In genomic region chr14:99573436-99574098, GRCh38 we compare ENCODE assay signal across 13 cellular contexts. TPM values are rescaled to one million over a fixed set of nuclear protein-coding genes. Genes with fewer than 3 reads are reported as not detected.
A peak's percentile ranks its signal among the peaks of the same experiment; 100 is the strongest.
DNase-seq lines count a peak whose midpoint lies in the region; ATAC-seq and TF ChIP-seq lines count a peak whose summit lies in the region.
"Had no signal": no experiment of that assay in that cellular context is flagged by ENCODE, and none has a peak within 500 bp of the region (broad histone marks: within the 10 kb centered on the region; RNA-seq: fewer than 3 reads in every experiment).

No MANE protein-coding gene starts in this region.

- H3K27ac ChIP-seq in RWPE2 (ENCODE audit: poor library complexity, severe bottlenecking): peak overlapping the region; percentile 95
- H3K27ac ChIP-seq in parathyroid adenoma: peak overlapping the region; percentile 78

- H3K4me2 ChIP-seq in parathyroid adenoma (ENCODE audit: low read length): no peak overlapping the region

- intact Hi-C loops in Calu3 (cut with micrococcal nuclease; ENCODE audit: unreplicated experiment): loop anchor here (2.0 kb wide), 1 partner anchor 31 kb away; the partner anchor contains the start of gene CCDC85C
- intact Hi-C loops in left ventricle myocardium superior (cut with micrococcal nuclease): no loop called here
- intact Hi-C loops in activated naive CD4-positive, alpha-beta T cell treated with anti-CD3 and anti-CD28 coated beads for 36 hours (cut with micrococcal nuclease): no loop called here

- DNase-seq in Calu3 (no peak), RWPE2 (ENCODE audit: low spot score) (no peak), left ventricle myocardium superior (no peak)
- DNase-seq in activated naive CD4-positive, alpha-beta T cell treated with anti-CD3 and anti-CD28 coated beads for 36 hours: no peak
- DNase-seq in activated T-cell treated with anti-CD3 and anti-CD28 coated beads, Interleukin-2, amount 50 U/mL, for 1 hour: no peak
- DNase-seq: activated CD4-positive, alpha-beta memory T cell treated with anti-CD3 and anti-CD28 coated beads, Interleukin-2, amount 10 ng/mL, durations not matched to agents 7 days and 5 days; activated naive CD4-positive, alpha-beta T cell treated with anti-CD3 and anti-CD28 coated beads, Interleukin-2, amount 50 U/mL, for 16 hours; stimulated activated CD4-positive, alpha-beta T cell treated with anti-CD3 and anti-CD28 coated beads, Interleukin-2, amount 100 ng/mL, for 24 hours; T-helper 9 cell had no signal

- H3K36me3 ChIP-seq in RWPE2 (ENCODE audit: low read depth) (no peaks in the 10 kb centered on the region), parathyroid adenoma (ENCODE audit: control insufficient read depth, insufficient read depth, low read length) (no peaks in the 10 kb centered on the region)

- H3K9ac ChIP-seq in parathyroid adenoma: no peak overlapping the region

- peaks cover 21% of the 10 kb centered on the region for H3K36me3 Mint-ChIP-seq in Calu3 (ENCODE audit: insufficient read depth, unreplicated experiment)
- no peaks in the 10 kb centered on the region for H3K36me3 Mint-ChIP-seq in activated naive CD4-positive, alpha-beta T cell treated with anti-CD3 and anti-CD28 coated beads for 36 hours (ENCODE audit: low read depth)
- no peaks in the 10 kb centered on the region for H3K36me3 Mint-ChIP-seq in activated T-helper 17 cell treated with anti-CD3 and anti-CD28 coated beads, Interleukin-2, amount 50 U/mL, for 72 hours (ENCODE audit: low read depth)
- H3K36me3 Mint-ChIP-seq: stimulated activated effector memory CD8-positive, alpha-beta T cell treated with anti-CD3 and anti-CD28 coated beads, Interleukin-12 subunit alpha, Interleukin-12 subunit beta, amount 100 ng/mL, for 72 hours had no signal

- no peaks in the 10 kb centered on the region for H3K27me3 Mint-ChIP-seq in Calu3 (ENCODE audit: unreplicated experiment)
- no peaks in the 10 kb centered on the region for H3K27me3 Mint-ChIP-seq in activated naive CD4-positive, alpha-beta T cell treated with anti-CD3 and anti-CD28 coated beads for 36 hours (ENCODE audit: low read depth)
- no peaks in the 10 kb centered on the region for H3K27me3 Mint-ChIP-seq in activated T-helper 17 cell treated with anti-CD3 and anti-CD28 coated beads, Interleukin-2, amount 50 U/mL, for 72 hours
- H3K27me3 Mint-ChIP-seq: activated CD4-positive, alpha-beta memory T cell treated with anti-CD3 and anti-CD28 coated beads, Interleukin-2, amount 10 ng/mL, durations not matched to agents 7 days and 5 days had no signal

- no peaks in the 10 kb centered on the region for H3K9me3 ChIP-seq in RWPE2 (ENCODE audit: severe bottlenecking)
- H3K9me3 ChIP-seq in parathyroid adenoma (ENCODE audit: control insufficient read depth, low read length): no peaks in the 10 kb centered on the region

- H3K4me3 ChIP-seq in RWPE2 (ENCODE audit: severe bottlenecking) (no peak overlapping the region), parathyroid adenoma (ENCODE audit: low read depth, low read length) (no peak overlapping the region)

- BruUV-seq in Calu3 (replicated peaks; lab: Mats Ljungman, UMichigan): no TSS peak

- H3K4me1 Mint-ChIP-seq in Calu3 (ENCODE audit: low read depth, unreplicated experiment): peaks cover 56% of the 10 kb centered on the region
- no peaks in the 10 kb centered on the region for H3K4me1 Mint-ChIP-seq in activated naive CD4-positive, alpha-beta T cell treated with anti-CD3 and anti-CD28 coated beads for 36 hours (ENCODE audit: low read depth)
- peaks cover 8% of the 10 kb centered on the region for H3K4me1 Mint-ChIP-seq in activated T-helper 17 cell treated with anti-CD3 and anti-CD28 coated beads, Interleukin-2, amount 50 U/mL, for 72 hours
- H3K4me1 Mint-ChIP-seq: activated CD4-positive, alpha-beta memory T cell treated with anti-CD3 and anti-CD28 coated beads, Interleukin-2, amount 10 ng/mL, durations not matched to agents 7 days and 5 days had no signal

- H3K27me3 ChIP-seq in RWPE2 (ENCODE audit: insufficient read depth, poor library complexity, severe bottlenecking): no peaks in the 10 kb centered on the region
- H3K27me3 ChIP-seq in parathyroid adenoma (ENCODE audit: control insufficient read depth, insufficient read depth, low read length): no peaks in the 10 kb centered on the region

- ATAC-seq in RWPE2 (ENCODE audit: low read depth): no peak
- peak; percentile 1 for ATAC-seq in left ventricle myocardium superior
- ATAC-seq in GM21360 (IDR thresholded peaks at IDR 0.05; ENCODE audit: unreplicated experiment): no peak
- ATAC-seq in activated T-helper 17 cell treated with anti-CD3 and anti-CD28 coated beads, Interleukin-2, amount 50 U/mL, for 72 hours (replicated peaks): no peak
- ATAC-seq: stimulated activated effector memory CD8-positive, alpha-beta T cell treated with anti-CD3 and anti-CD28 coated beads, Interleukin-12 subunit alpha, Interleukin-12 subunit beta, amount 100 ng/mL, for 72 hours had no signal

- CTCF ChIA-PET in Calu3 (lab: Charles Lee): interaction anchor here (1.0 to 2.6 kb wide), 2 partner anchors 9 to 10 kb away, joined by 5 to 6 read pairs; no protein-coding TSS in a partner anchor
- CTCF ChIA-PET in activated naive CD4-positive, alpha-beta T cell treated with anti-CD3 and anti-CD28 coated beads for 36 hours (lab: Charles Lee): interaction anchor here (0.5 kb wide), 1 partner anchor 325 kb away, joined by 3 read pairs; no protein-coding TSS in a partner anchor

- H2AFZ ChIP-seq in parathyroid adenoma: no peak overlapping the region

- peaks cover 71% of the 10 kb centered on the region for H3K4me1 ChIP-seq in RWPE2 (ENCODE audit: insufficient read depth, poor library complexity, severe bottlenecking)
- H3K4me1 ChIP-seq in parathyroid adenoma: peaks cover 75% of the 10 kb centered on the region

- no peak for TF ChIP-seq CTCF in Calu3 (IDR thresholded peaks at IDR 0.05; ENCODE audit: unreplicated experiment)
- no peak for TF ChIP-seq CTCF in RWPE2 (IDR thresholded peaks at IDR 0.05; ENCODE audit: poor library complexity, severe bottlenecking)
- no peak for TF ChIP-seq CTCF in parathyroid adenoma (IDR thresholded peaks at IDR 0.05)

- H3K4me3 Mint-ChIP-seq in Calu3 (ENCODE audit: low read depth, unreplicated experiment): peak overlapping the region; percentile 55
- no peak overlapping the region for H3K4me3 Mint-ChIP-seq in activated naive CD4-positive, alpha-beta T cell treated with anti-CD3 and anti-CD28 coated beads for 36 hours
- no peak overlapping the region for H3K4me3 Mint-ChIP-seq in activated T-helper 17 cell treated with anti-CD3 and anti-CD28 coated beads, Interleukin-2, amount 50 U/mL, for 72 hours
- H3K4me3 Mint-ChIP-seq: activated CD4-positive, alpha-beta memory T cell treated with anti-CD3 and anti-CD28 coated beads, Interleukin-2, amount 10 ng/mL, durations not matched to agents 7 days and 5 days; stimulated activated effector memory CD8-positive, alpha-beta T cell treated with anti-CD3 and anti-CD28 coated beads, Interleukin-12 subunit alpha, Interleukin-12 subunit beta, amount 100 ng/mL, for 72 hours had no signal

- H3K27ac Mint-ChIP-seq in Calu3 (ENCODE audit: unreplicated experiment): no peak overlapping the region
- no peak overlapping the region for H3K27ac Mint-ChIP-seq in activated naive CD4-positive, alpha-beta T cell treated with anti-CD3 and anti-CD28 coated beads for 36 hours
- no peak overlapping the region for H3K27ac Mint-ChIP-seq in activated T-helper 17 cell treated with anti-CD3 and anti-CD28 coated beads, Interleukin-2, amount 50 U/mL, for 72 hours
- H3K27ac Mint-ChIP-seq: activated CD4-positive, alpha-beta memory T cell treated with anti-CD3 and anti-CD28 coated beads, Interleukin-2, amount 10 ng/mL, durations not matched to agents 7 days and 5 days; stimulated activated effector memory CD8-positive, alpha-beta T cell treated with anti-CD3 and anti-CD28 coated beads, Interleukin-12 subunit alpha, Interleukin-12 subunit beta, amount 100 ng/mL, for 72 hours had no signal

- H3K79me2 ChIP-seq in parathyroid adenoma: peaks cover 24% of the 10 kb centered on the region

- no peaks in the 10 kb centered on the region for H3K9me3 Mint-ChIP-seq in Calu3 (ENCODE audit: low read depth, unreplicated experiment)
- no peaks in the 10 kb centered on the region for H3K9me3 Mint-ChIP-seq in activated naive CD4-positive, alpha-beta T cell treated with anti-CD3 and anti-CD28 coated beads for 36 hours
- no peaks in the 10 kb centered on the region for H3K9me3 Mint-ChIP-seq in activated T-helper 17 cell treated with anti-CD3 and anti-CD28 coated beads, Interleukin-2, amount 50 U/mL, for 72 hours
- H3K9me3 Mint-ChIP-seq: activated CD4-positive, alpha-beta memory T cell treated with anti-CD3 and anti-CD28 coated beads, Interleukin-2, amount 10 ng/mL, durations not matched to agents 7 days and 5 days; stimulated activated effector memory CD8-positive, alpha-beta T cell treated with anti-CD3 and anti-CD28 coated beads, Interleukin-12 subunit alpha, Interleukin-12 subunit beta, amount 100 ng/mL, for 72 hours had no signal

RNA-seq across cellular contexts. Expression of gene CCDC85C, which starts 30.4 kb away (rescaled TPM):
- total RNA-seq in Calu3 (2022) (44.6 and 45.1 TPM in 2 replicates), left ventricle myocardium superior (49.3 TPM)
- total RNA-seq in activated naive CD4-positive, alpha-beta T cell treated with anti-CD3 and anti-CD28 coated beads for 36 hours: 10 to 100 TPM; 11.3 to 12.7 TPM
- 1 to 10 TPM; 2.8 to 3.4 TPM for total RNA-seq in activated T-helper 17 cell treated with anti-CD3 and anti-CD28 coated beads, Interleukin-2, amount 50 U/mL, for 72 hours
